15 cellular contexts compared by ENCODE assay signal in the genomic region with DNA sequence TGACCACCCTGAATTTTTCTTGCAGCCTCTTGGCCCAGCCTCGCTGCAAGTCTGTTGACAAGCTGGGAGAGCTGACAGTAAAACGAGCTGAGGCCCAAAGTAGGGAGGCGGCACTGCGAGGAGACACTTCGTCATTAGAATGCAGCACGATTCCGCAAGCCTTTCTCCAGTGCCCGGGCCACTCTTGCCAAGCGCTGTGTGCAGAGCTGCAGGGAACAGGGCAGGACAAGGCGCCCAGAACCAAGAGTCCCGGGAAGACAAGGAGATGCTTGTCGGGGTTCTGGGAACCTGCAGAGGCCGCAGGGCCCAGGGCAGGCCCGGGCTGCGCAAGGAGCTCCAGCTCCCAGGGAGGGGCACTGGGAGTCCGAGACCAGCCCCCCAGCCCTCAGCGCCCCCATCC.
"Had no signal": no experiment of that assay in that cellular context is flagged by ENCODE, and none has a peak within 500 bp of the region (broad histone marks: within the 10 kb centered on the region; RNA-seq: fewer than 3 reads in every experiment).

No MANE protein-coding gene starts in this region.

- H3K27ac ChIP-seq: foreskin keratinocyte, left ventricle myocardium inferior, parathyroid adenoma, spleen had no signal

- H3K9me3 Mint-ChIP-seq: activated CD4-positive, alpha-beta memory T cell treated with anti-CD3 and anti-CD28 coated beads for 36 hours; memory B cell; naive thymus-derived CD8-positive, alpha-beta T cell; stimulated activated naive B cell treated with anti-CD40 and anti-IgM and Interleukin-4, amounts not matched to agents 10 μg/mL and 1 μg/mL and 100 μg/mL, for 72 hours; T-cell; WTC11 had no signal

- DNase-seq: activated CD4-positive, alpha-beta memory T cell treated with anti-CD3 and anti-CD28 coated beads for 36 hours; activated CD4-positive, alpha-beta T cell treated with anti-CD3 and anti-CD28 coated beads for 36 hours; activated naive CD4-positive, alpha-beta T cell; foreskin keratinocyte; glutamatergic neuron; left ventricle myocardium inferior; naive thymus-derived CD8-positive, alpha-beta T cell; retina; spleen; stimulated activated naive B cell treated with anti-CD40 and anti-IgM and Interleukin-4, amounts not matched to agents 10 μg/mL and 1 μg/mL and 100 μg/mL, for 72 hours; T-cell had no signal

- ATAC-seq: activated CD4-positive, alpha-beta T cell treated with anti-CD3 and anti-CD28 coated beads for 36 hours; foreskin keratinocyte; naive thymus-derived CD8-positive, alpha-beta T cell; SK-N-SH treated with all-trans-retinoic acid at 6 μM for 48 hours; stimulated activated naive B cell treated with anti-CD40 and anti-IgM and Interleukin-4, amounts not matched to agents 10 μg/mL and 1 μg/mL and 100 μg/mL, for 72 hours; T-cell; WTC11 had no signal

- H3K4me3 Mint-ChIP-seq: activated CD4-positive, alpha-beta memory T cell treated with anti-CD3 and anti-CD28 coated beads for 36 hours; activated CD4-positive, alpha-beta T cell treated with anti-CD3 and anti-CD28 coated beads for 36 hours; memory B cell; naive thymus-derived CD8-positive, alpha-beta T cell; stimulated activated naive B cell treated with anti-CD40 and anti-IgM and Interleukin-4, amounts not matched to agents 10 μg/mL and 1 μg/mL and 100 μg/mL, for 72 hours; T-cell; WTC11 had no signal

- H2AFZ ChIP-seq: parathyroid adenoma had no signal

- H3K4me1 ChIP-seq: parathyroid adenoma had no signal

- H3K27me3 Mint-ChIP-seq: activated CD4-positive, alpha-beta memory T cell treated with anti-CD3 and anti-CD28 coated beads for 36 hours; activated CD4-positive, alpha-beta T cell treated with anti-CD3 and anti-CD28 coated beads for 36 hours; naive thymus-derived CD8-positive, alpha-beta T cell had no signal

- H3K27ac Mint-ChIP-seq: activated CD4-positive, alpha-beta memory T cell treated with anti-CD3 and anti-CD28 coated beads for 36 hours; activated CD4-positive, alpha-beta T cell treated with anti-CD3 and anti-CD28 coated beads for 36 hours; memory B cell; naive thymus-derived CD8-positive, alpha-beta T cell; stimulated activated naive B cell treated with anti-CD40 and anti-IgM and Interleukin-4, amounts not matched to agents 10 μg/mL and 1 μg/mL and 100 μg/mL, for 72 hours; T-cell; WTC11 had no signal

- H3K36me3 Mint-ChIP-seq: activated CD4-positive, alpha-beta memory T cell treated with anti-CD3 and anti-CD28 coated beads for 36 hours; memory B cell; naive thymus-derived CD8-positive, alpha-beta T cell; stimulated activated naive B cell treated with anti-CD40 and anti-IgM and Interleukin-4, amounts not matched to agents 10 μg/mL and 1 μg/mL and 100 μg/mL, for 72 hours; T-cell; WTC11 had no signal

- H3K4me3 ChIP-seq: left ventricle myocardium inferior, spleen had no signal

- H3K27me3 ChIP-seq: foreskin keratinocyte had no signal

- H3K9me3 ChIP-seq: left ventricle myocardium inferior, spleen had no signal

- H3K36me3 ChIP-seq: left ventricle myocardium inferior, spleen had no signal

- H3K9ac ChIP-seq: parathyroid adenoma had no signal
